2 cellular contexts compared by ENCODE assay signal in the genomic region with DNA sequence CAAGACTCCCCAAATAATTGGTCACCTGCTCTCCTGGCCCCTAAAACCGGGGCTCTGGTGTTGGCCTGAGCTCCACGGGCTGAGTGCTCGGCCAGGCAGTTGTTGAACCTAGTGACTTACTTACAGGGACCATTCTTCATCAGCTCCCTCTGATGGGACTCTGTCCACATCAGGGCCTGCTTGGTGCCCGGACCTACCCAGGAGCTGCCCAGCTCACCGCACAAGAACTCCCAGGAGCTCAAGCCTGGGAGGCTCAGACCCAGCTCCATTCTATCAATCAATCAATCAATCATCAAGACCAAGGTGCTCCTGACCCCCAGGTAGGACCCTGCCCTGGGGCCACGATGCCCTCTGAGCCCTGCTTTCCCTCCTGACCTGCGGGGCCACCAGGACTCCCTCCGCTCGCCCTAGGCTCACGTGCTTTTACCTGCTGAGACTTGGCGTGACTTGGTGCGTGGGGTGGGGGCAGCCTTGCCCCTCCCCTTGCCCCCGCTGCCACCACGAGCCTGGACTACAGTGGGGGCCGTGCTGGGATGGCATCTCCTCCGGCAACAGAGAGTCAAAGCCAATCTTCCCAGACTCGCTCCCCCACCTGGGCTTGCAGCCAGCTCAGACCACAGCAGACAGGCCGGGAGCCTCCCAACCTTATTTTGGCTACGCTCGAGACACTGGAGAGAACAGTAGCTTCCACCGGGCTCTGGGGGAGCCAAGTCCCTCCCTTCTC.
TF ChIP-seq lines count a peak whose summit lies in the region.

No MANE protein-coding gene starts in this region.

TF ChIP-seq in HEK293, 187 proteins besides CTCF, POLR2A, EP300 and RAD21:
- TF ChIP-seq REPIN1 (tag by site-specific recombination; IDR thresholded peaks at IDR 0.05; ENCODE audit: low read depth), result no peak
- TF ChIP-seq, protein P1, sequence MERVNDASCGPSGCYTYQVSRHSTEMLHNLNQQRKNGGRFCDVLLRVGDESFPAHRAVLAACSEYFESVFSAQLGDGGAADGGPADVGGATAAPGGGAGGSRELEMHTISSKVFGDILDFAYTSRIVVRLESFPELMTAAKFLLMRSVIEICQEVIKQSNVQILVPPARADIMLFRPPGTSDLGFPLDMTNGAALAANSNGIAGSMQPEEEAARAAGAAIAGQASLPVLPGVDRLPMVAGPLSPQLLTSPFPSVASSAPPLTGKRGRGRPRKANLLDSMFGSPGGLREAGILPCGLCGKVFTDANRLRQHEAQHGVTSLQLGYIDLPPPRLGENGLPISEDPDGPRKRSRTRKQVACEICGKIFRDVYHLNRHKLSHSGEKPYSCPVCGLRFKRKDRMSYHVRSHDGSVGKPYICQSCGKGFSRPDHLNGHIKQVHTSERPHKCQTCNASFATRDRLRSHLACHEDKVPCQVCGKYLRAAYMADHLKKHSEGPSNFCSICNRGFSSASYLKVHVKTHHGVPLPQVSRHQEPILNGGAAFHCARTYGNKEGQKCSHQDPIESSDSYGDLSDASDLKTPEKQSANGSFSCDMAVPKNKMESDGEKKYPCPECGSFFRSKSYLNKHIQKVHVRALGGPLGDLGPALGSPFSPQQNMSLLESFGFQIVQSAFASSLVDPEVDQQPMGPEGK (tag by site-specific recombination; IDR thresholded peaks at IDR 0.05), result 0 out of 2 replicates have a peak, but pooled peaks have one; percentile 20

TF ChIP-seq in HepG2, 621 proteins besides CTCF, POLR2A, EP300 and RAD21 (continues in another document):
- TF ChIP-seq, protein P2, sequence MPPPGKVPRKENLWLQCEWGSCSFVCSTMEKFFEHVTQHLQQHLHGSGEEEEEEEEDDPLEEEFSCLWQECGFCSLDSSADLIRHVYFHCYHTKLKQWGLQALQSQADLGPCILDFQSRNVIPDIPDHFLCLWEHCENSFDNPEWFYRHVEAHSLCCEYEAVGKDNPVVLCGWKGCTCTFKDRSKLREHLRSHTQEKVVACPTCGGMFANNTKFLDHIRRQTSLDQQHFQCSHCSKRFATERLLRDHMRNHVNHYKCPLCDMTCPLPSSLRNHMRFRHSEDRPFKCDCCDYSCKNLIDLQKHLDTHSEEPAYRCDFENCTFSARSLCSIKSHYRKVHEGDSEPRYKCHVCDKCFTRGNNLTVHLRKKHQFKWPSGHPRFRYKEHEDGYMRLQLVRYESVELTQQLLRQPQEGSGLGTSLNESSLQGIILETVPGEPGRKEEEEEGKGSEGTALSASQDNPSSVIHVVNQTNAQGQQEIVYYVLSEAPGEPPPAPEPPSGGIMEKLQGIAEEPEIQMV (CRISPR knock-in tag; IDR thresholded peaks at IDR 0.05; ENCODE audit: low read depth), result 0 out of 2 replicates have a peak, but pooled peaks have one; percentile 31
- TF ChIP-seq POLR2AphosphoS5 (IDR thresholded peaks at IDR 0.05; ENCODE audit: low read depth, low read length) (peak; percentile 36), EEA1 (CRISPR knock-in tag; IDR thresholded peaks at IDR 0.05; ENCODE audit: borderline replicate concordance) (no peak), ZNF792 (CRISPR knock-in tag; IDR thresholded peaks at IDR 0.05) (no peak), KLF13 (CRISPR knock-in tag; IDR thresholded peaks at IDR 0.05) (peak; percentile 84; the same call in 1 of the 2 replicates), ZKSCAN8 (CRISPR knock-in tag; IDR thresholded peaks at IDR 0.05; ENCODE audit: borderline replicate concordance) (no peak), HNRNPL (IDR thresholded peaks at IDR 0.05; ENCODE audit: low read depth, low read length) (0 out of 2 replicates have a peak, but pooled peaks have one; percentile 60), RCOR2 (CRISPR knock-in tag; IDR thresholded peaks at IDR 0.05) (no peak), ZNF326 (CRISPR knock-in tag; IDR thresholded peaks at IDR 0.05; ENCODE audit: borderline replicate concordance) (peak; percentile 77), TOPORS (CRISPR knock-in tag; IDR thresholded peaks at IDR 0.05) (peak; percentile 10; the same call in 1 of the 2 replicates), NBN (conservative IDR thresholded peaks at IDR 0.05) (no peak), RBM39 (IDR thresholded peaks at IDR 0.05; ENCODE audit: low read depth, low read length, poor library complexity, severe bottlenecking) (peak; percentile 37), ZNF329 (CRISPR knock-in tag; IDR thresholded peaks at IDR 0.05; ENCODE audit: low read depth) (0 out of 2 replicates have a peak, but pooled peaks have one; percentile 26), PAF1 (CRISPR knock-in tag; IDR thresholded peaks at IDR 0.05) (peak; percentile 93), PCBP1 (IDR thresholded peaks at IDR 0.05; ENCODE audit: borderline replicate concordance, low read depth, low read length) (0 out of 2 replicates have a peak, but pooled peaks have one; percentile 11), MXI1 (IDR thresholded peaks at IDR 0.05; ENCODE audit: borderline replicate concordance, low read depth, low read length) (no peak), ZNF768 (CRISPR knock-in tag; IDR thresholded peaks at IDR 0.05) (peak; percentile 33; the same call in 1 of the 2 replicates), ZNF230 (CRISPR knock-in tag; IDR thresholded peaks at IDR 0.05) (no peak), SP140L (CRISPR knock-in tag; IDR thresholded peaks at IDR 0.05; ENCODE audit: borderline replicate concordance) (no peak), ZNF256 (CRISPR knock-in tag; conservative IDR thresholded peaks at IDR 0.05) (0 out of 2 replicates have a peak, but pooled peaks have one; percentile 8), ZNF713 (CRISPR knock-in tag; IDR thresholded peaks at IDR 0.05) (no peak), ZNF432 (CRISPR knock-in tag; IDR thresholded peaks at IDR 0.05; ENCODE audit: borderline replicate concordance) (no peak), AGO2 (optimal IDR thresholded peaks at IDR 0.05; ENCODE audit: low read depth, low read length) (peak; percentile 100), TGIF2 (CRISPR knock-in tag; IDR thresholded peaks at IDR 0.05) (no peak), U2AF1 (optimal IDR thresholded peaks at IDR 0.05; ENCODE audit: low read depth, low read length) (peak; percentile 26), ZNF484 (CRISPR knock-in tag; IDR thresholded peaks at IDR 0.05; ENCODE audit: borderline replicate concordance, low read depth) (no peak), KDM4B (CRISPR knock-in tag; IDR thresholded peaks at IDR 0.05) (0 out of 2 replicates have a peak, but pooled peaks have one; percentile 46), ZNF430 (CRISPR knock-in tag; IDR thresholded peaks at IDR 0.05) (0 out of 2 replicates have a peak, but pooled peaks have one; percentile 30), SMAD3 (CRISPR knock-in tag; IDR thresholded peaks at IDR 0.05) (0 out of 2 replicates have a peak, but pooled peaks have one; percentile 23)
- TF ChIP-seq, protein P3, sequence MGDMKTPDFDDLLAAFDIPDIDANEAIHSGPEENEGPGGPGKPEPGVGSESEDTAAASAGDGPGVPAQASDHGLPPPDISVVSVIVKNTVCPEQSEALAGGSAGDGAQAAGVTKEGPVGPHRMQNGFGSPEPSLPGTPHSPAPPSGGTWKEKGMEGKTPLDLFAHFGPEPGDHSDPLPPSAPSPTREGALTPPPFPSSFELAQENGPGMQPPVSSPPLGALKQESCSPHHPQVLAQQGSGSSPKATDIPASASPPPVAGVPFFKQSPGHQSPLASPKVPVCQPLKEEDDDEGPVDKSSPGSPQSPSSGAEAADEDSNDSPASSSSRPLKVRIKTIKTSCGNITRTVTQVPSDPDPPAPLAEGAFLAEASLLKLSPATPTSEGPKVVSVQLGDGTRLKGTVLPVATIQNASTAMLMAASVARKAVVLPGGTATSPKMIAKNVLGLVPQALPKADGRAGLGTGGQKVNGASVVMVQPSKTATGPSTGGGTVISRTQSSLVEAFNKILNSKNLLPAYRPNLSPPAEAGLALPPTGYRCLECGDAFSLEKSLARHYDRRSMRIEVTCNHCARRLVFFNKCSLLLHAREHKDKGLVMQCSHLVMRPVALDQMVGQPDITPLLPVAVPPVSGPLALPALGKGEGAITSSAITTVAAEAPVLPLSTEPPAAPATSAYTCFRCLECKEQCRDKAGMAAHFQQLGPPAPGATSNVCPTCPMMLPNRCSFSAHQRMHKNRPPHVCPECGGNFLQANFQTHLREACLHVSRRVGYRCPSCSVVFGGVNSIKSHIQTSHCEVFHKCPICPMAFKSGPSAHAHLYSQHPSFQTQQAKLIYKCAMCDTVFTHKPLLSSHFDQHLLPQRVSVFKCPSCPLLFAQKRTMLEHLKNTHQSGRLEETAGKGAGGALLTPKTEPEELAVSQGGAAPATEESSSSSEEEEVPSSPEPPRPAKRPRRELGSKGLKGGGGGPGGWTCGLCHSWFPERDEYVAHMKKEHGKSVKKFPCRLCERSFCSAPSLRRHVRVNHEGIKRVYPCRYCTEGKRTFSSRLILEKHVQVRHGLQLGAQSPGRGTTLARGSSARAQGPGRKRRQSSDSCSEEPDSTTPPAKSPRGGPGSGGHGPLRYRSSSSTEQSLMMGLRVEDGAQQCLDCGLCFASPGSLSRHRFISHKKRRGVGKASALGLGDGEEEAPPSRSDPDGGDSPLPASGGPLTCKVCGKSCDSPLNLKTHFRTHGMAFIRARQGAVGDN (CRISPR knock-in tag; IDR thresholded peaks at IDR 0.05), result peak; percentile 61
- TF ChIP-seq, protein P4, sequence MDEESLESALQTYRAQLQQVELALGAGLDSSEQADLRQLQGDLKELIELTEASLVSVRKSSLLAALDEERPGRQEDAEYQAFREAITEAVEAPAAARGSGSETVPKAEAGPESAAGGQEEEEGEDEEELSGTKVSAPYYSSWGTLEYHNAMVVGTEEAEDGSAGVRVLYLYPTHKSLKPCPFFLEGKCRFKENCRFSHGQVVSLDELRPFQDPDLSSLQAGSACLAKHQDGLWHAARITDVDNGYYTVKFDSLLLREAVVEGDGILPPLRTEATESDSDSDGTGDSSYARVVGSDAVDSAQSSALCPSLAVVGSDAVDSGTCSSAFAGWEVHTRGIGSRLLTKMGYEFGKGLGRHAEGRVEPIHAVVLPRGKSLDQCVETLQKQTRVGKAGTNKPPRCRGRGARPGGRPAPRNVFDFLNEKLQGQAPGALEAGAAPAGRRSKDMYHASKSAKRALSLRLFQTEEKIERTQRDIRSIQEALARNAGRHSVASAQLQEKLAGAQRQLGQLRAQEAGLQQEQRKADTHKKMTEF (CRISPR knock-in tag; IDR thresholded peaks at IDR 0.05), result peak; percentile 42; the same call in 1 of the 2 replicates
- TF ChIP-seq, protein P5, sequence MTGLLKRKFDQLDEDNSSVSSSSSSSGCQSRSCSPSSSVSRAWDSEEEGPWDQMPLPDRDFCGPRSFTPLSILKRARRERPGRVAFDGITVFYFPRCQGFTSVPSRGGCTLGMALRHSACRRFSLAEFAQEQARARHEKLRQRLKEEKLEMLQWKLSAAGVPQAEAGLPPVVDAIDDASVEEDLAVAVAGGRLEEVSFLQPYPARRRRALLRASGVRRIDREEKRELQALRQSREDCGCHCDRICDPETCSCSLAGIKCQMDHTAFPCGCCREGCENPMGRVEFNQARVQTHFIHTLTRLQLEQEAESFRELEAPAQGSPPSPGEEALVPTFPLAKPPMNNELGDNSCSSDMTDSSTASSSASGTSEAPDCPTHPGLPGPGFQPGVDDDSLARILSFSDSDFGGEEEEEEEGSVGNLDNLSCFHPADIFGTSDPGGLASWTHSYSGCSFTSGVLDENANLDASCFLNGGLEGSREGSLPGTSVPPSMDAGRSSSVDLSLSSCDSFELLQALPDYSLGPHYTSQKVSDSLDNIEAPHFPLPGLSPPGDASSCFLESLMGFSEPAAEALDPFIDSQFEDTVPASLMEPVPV (CRISPR knock-in tag; IDR thresholded peaks at IDR 0.05), result peak; percentile 28; the same call in 1 of the 2 replicates
- TF ChIP-seq, protein P6, sequence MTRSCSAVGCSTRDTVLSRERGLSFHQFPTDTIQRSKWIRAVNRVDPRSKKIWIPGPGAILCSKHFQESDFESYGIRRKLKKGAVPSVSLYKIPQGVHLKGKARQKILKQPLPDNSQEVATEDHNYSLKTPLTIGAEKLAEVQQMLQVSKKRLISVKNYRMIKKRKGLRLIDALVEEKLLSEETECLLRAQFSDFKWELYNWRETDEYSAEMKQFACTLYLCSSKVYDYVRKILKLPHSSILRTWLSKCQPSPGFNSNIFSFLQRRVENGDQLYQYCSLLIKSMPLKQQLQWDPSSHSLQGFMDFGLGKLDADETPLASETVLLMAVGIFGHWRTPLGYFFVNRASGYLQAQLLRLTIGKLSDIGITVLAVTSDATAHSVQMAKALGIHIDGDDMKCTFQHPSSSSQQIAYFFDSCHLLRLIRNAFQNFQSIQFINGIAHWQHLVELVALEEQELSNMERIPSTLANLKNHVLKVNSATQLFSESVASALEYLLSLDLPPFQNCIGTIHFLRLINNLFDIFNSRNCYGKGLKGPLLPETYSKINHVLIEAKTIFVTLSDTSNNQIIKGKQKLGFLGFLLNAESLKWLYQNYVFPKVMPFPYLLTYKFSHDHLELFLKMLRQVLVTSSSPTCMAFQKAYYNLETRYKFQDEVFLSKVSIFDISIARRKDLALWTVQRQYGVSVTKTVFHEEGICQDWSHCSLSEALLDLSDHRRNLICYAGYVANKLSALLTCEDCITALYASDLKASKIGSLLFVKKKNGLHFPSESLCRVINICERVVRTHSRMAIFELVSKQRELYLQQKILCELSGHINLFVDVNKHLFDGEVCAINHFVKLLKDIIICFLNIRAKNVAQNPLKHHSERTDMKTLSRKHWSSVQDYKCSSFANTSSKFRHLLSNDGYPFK (CRISPR knock-in tag; IDR thresholded peaks at IDR 0.05; ENCODE audit: borderline replicate concordance), result 0 out of 2 replicates have a peak, but pooled peaks have one; percentile 17
- TF ChIP-seq, protein P7, sequence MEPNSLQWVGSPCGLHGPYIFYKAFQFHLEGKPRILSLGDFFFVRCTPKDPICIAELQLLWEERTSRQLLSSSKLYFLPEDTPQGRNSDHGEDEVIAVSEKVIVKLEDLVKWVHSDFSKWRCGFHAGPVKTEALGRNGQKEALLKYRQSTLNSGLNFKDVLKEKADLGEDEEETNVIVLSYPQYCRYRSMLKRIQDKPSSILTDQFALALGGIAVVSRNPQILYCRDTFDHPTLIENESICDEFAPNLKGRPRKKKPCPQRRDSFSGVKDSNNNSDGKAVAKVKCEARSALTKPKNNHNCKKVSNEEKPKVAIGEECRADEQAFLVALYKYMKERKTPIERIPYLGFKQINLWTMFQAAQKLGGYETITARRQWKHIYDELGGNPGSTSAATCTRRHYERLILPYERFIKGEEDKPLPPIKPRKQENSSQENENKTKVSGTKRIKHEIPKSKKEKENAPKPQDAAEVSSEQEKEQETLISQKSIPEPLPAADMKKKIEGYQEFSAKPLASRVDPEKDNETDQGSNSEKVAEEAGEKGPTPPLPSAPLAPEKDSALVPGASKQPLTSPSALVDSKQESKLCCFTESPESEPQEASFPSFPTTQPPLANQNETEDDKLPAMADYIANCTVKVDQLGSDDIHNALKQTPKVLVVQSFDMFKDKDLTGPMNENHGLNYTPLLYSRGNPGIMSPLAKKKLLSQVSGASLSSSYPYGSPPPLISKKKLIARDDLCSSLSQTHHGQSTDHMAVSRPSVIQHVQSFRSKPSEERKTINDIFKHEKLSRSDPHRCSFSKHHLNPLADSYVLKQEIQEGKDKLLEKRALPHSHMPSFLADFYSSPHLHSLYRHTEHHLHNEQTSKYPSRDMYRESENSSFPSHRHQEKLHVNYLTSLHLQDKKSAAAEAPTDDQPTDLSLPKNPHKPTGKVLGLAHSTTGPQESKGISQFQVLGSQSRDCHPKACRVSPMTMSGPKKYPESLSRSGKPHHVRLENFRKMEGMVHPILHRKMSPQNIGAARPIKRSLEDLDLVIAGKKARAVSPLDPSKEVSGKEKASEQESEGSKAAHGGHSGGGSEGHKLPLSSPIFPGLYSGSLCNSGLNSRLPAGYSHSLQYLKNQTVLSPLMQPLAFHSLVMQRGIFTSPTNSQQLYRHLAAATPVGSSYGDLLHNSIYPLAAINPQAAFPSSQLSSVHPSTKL (CRISPR knock-in tag; IDR thresholded peaks at IDR 0.05), result no peak
- TF ChIP-seq, protein P8, sequence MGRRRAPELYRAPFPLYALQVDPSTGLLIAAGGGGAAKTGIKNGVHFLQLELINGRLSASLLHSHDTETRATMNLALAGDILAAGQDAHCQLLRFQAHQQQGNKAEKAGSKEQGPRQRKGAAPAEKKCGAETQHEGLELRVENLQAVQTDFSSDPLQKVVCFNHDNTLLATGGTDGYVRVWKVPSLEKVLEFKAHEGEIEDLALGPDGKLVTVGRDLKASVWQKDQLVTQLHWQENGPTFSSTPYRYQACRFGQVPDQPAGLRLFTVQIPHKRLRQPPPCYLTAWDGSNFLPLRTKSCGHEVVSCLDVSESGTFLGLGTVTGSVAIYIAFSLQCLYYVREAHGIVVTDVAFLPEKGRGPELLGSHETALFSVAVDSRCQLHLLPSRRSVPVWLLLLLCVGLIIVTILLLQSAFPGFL (CRISPR knock-in tag; IDR thresholded peaks at IDR 0.05), result no peak
